In the genomic region with DNA sequence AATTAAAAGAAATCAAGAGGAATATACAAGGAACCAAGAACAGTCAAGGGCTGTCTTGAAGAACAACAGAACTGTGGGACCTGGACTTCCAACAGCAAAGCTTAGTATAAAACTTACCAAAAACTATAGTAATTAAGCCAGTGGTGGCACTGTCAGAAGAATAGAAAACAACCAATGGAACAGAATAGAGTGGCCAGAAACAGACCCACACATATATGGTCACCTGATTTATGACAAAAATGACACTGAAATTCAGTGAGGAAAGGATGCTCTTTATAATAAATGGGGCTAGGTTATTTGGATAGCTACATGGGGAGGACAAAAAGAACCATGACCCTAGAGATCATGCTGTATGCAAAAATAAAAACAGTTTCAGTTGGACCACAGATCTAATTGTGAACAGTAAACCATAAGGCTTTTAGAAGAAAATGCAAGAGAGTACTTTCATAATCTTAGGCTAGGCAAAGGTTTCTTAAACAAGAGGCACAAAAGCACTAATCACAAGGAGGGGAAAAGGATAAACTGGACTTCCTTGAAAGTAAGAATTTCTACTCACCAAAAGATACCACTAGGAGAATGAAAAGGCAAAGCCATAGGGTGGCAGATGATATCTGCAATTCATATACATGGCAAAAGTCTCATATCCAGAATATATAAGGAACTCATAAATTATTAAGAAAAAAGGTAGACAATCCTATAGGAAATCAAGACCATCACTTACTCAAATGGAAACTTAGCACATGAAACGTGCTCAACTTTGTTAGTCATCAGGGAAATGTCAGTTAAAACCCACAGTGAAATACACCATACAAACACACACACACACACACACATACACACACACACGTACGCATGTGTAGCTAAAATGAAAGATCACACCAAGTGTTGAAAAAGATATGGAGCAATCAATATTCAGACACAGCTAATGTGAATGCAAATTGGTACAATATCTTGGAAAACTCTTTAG, we compare ENCODE assay signal across 11 cellular contexts. TPM values are rescaled to one million over a fixed set of nuclear protein-coding genes. Genes with fewer than 3 reads are reported as not detected.
DNase-seq lines count a peak whose midpoint lies in the region; ATAC-seq, FAIRE-seq and TF ChIP-seq lines count a peak whose summit lies in the region.
"Had no signal": no experiment of that assay in that cellular context is flagged by ENCODE, and none has a peak within 500 bp of the region (broad histone marks: within the 10 kb centered on the region; RNA-seq: fewer than 3 reads in every experiment).

No MANE protein-coding gene starts in this region.

- H3K9ac ChIP-seq in smooth muscle cell (ENCODE audit: low read depth): no peak overlapping the region
- H3K9ac ChIP-seq: BLaER1 had no signal

- H3K9me3 ChIP-seq in smooth muscle cell (replicated peaks; ENCODE audit: low read depth) (no peaks in the 10 kb centered on the region), adrenal gland (replicated peaks in 1 of 3) (no peaks in the 10 kb centered on the region)
- H3K9me3 ChIP-seq: BLaER1 had no signal

- peak overlapping the region; percentile 8 for H3K4me3 Mint-ChIP-seq in activated CD4-positive, alpha-beta T cell treated with anti-CD3 and anti-CD28 coated beads, Interleukin-2, amount 10 ng/mL, durations not matched to agents 24 days and 14 days

- peak overlapping the region; percentile 61 for H3K27ac Mint-ChIP-seq in activated CD4-positive, alpha-beta T cell treated with anti-CD3 and anti-CD28 coated beads, Interleukin-2, amount 10 ng/mL, durations not matched to agents 24 days and 14 days

- H3F3A ChIP-seq in smooth muscle cell (ENCODE audit: low read depth): no peaks in the 10 kb centered on the region

- H3K27ac ChIP-seq in smooth muscle cell (ENCODE audit: low read depth): no peak overlapping the region
- H3K27ac ChIP-seq in adrenal gland: no peak overlapping the region
- H3K27ac ChIP-seq: BLaER1, WERI-Rb-1 had no signal

- peaks cover 42% of the 10 kb centered on the region for H3K4me1 Mint-ChIP-seq in activated CD4-positive, alpha-beta T cell treated with anti-CD3 and anti-CD28 coated beads, Interleukin-2, amount 10 ng/mL, durations not matched to agents 24 days and 14 days

- H2AFZ ChIP-seq in smooth muscle cell (ENCODE audit: low read depth): no peak overlapping the region

- H3K4me3 ChIP-seq in smooth muscle cell: no peak overlapping the region
- H3K4me3 ChIP-seq in adrenal gland: no peak overlapping the region
- H3K4me3 ChIP-seq: BLaER1 had no signal

- peaks cover 39% of the 10 kb centered on the region for H3K36me3 Mint-ChIP-seq in activated CD4-positive, alpha-beta T cell treated with anti-CD3 and anti-CD28 coated beads, Interleukin-2, amount 10 ng/mL, durations not matched to agents 24 days and 14 days (ENCODE audit: low read depth)

- peak; percentile 72 for DNase-seq in activated CD4-positive, alpha-beta T cell treated with anti-CD3 and anti-CD28 coated beads, Interleukin-2, amount 10 ng/mL, durations not matched to agents 24 days and 14 days
- DNase-seq in NCI-H1048 (lab: John Stamatoyannopoulos, UW): no peak
- no peak for DNase-seq in smooth muscle cell (lab: John Stamatoyannopoulos, UW; ENCODE audit: unreplicated experiment)
- DNase-seq in adrenal gland: no peak
- DNase-seq in cortex of kidney (lab: John Stamatoyannopoulos, UW): no peak
- DNase-seq: posterior cingulate gyrus, WERI-Rb-1 had no signal

- TF ChIP-seq CTCF in smooth muscle cell (IDR thresholded peaks at IDR 0.05; ENCODE audit: borderline replicate concordance, insufficient read depth, poor library complexity, severe bottlenecking) (no peak), adrenal gland (IDR thresholded peaks at IDR 0.05) (no peak)

- H3K4me1 ChIP-seq in smooth muscle cell (ENCODE audit: low read depth) (peaks cover 11% of the 10 kb centered on the region), adrenal gland (replicated peaks in 1 of 2) (peaks cover 0 to 5% of the 10 kb centered on the region in 2 donors)
- H3K4me1 ChIP-seq: BLaER1 had no signal

- peak; percentile 85 for ATAC-seq in GM19397 (IDR thresholded peaks at IDR 0.05; ENCODE audit: unreplicated experiment)
- peak; percentile 76 for ATAC-seq in HG03025 (IDR thresholded peaks at IDR 0.05; ENCODE audit: low FRiP score, unreplicated experiment)

- H3K27me3 Mint-ChIP-seq in activated CD4-positive, alpha-beta T cell treated with anti-CD3 and anti-CD28 coated beads, Interleukin-2, amount 10 ng/mL, durations not matched to agents 24 days and 14 days: no peaks in the 10 kb centered on the region

- intact Hi-C loops in activated CD4-positive, alpha-beta T cell treated with anti-CD3 and anti-CD28 coated beads, Interleukin-2, amount 10 ng/mL, durations not matched to agents 24 days and 14 days (cut with micrococcal nuclease): loop anchor here (1.0 to 2.0 kb wide), 3 partner anchors 9 to 108 kb away; a partner anchor contains a TSS
- intact Hi-C loops in adrenal gland (cut with DNase I): no loop called here

- peaks cover 6% of the 10 kb centered on the region for H4K20me1 ChIP-seq in smooth muscle cell (ENCODE audit: low read depth)

- no peaks in the 10 kb centered on the region for H3K36me3 ChIP-seq in smooth muscle cell (ENCODE audit: low read depth)
- H3K36me3 ChIP-seq in adrenal gland (replicated peaks in 1 of 2): no peaks in the 10 kb centered on the region
- H3K36me3 ChIP-seq: WERI-Rb-1 had no signal

- FAIRE-seq in G401.6 (lab: Jason Lieb, UNC): peak; percentile 41

- 77% methylated on average over 3 of the region's 3 CpGs for WGBS in smooth muscle cell (ENCODE audit: low lambda C conversion rate)
- WGBS in adrenal gland, 4 donors: 82 to 89% (median 88%) methylated on average over 3 of the region's 3 CpGs

- H3K4me2 ChIP-seq in smooth muscle cell: no peak overlapping the region
- H3K4me2 ChIP-seq: BLaER1 had no signal

- no peaks in the 10 kb centered on the region for H3K9me3 Mint-ChIP-seq in activated CD4-positive, alpha-beta T cell treated with anti-CD3 and anti-CD28 coated beads, Interleukin-2, amount 10 ng/mL, durations not matched to agents 24 days and 14 days

- peaks cover 34% of the 10 kb centered on the region for H3K79me2 ChIP-seq in smooth muscle cell (ENCODE audit: low read depth)

- no peak for TF ChIP-seq POLR2A in adrenal gland (IDR thresholded peaks at IDR 0.05)

- H3K27me3 ChIP-seq in smooth muscle cell (ENCODE audit: low read depth) (no peaks in the 10 kb centered on the region), adrenal gland (no peaks in the 10 kb centered on the region)
- H3K27me3 ChIP-seq: BLaER1 had no signal

RNA-seq across cellular contexts. Expression of a gene that starts 20.8 kb away (rescaled TPM):
- total RNA-seq in activated CD4-positive, alpha-beta T cell treated with anti-CD3 and anti-CD28 coated beads, Interleukin-2, amount 10 ng/mL, durations not matched to agents 24 days and 14 days: 33.7 and 41.5 TPM in 2 replicates
- total RNA-seq in smooth muscle cell (66.1 and 113 TPM in 2 replicates), adrenal gland (10 to 100 TPM; 14.1 to 27.1 (median 19.2) TPM)
- polyA plus RNA-seq in smooth muscle cell (16.5 and 16.7 TPM in 2 replicates), adrenal gland (10 to 100 TPM in 1 of 3 donors, 1 to 10 TPM in 2; 3.8 to 14.7 (median 4.3) TPM)
